1 cellular context compared by ENCODE assay signal in the genomic region with DNA sequence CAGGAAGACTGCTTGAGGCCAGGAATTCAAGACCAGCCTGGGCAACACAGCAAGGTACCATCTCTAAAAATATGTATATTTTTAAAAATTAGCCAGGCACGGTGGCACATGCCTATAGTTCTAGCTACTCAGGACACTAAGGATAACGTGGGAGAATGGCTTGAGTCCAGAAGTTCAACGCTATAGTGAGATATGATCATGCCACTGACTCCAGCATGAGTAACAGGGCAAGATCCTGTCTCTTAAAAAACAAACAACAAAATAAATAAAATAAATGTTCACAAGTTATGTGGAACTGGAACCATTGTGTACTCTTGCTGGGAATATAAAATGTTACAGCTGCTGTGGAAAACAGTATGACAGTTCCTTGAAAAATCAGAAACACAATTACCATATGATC.
TF ChIP-seq lines count a peak whose summit lies in the region.

No MANE protein-coding gene starts in this region.

TF ChIP-seq in K562, 482 proteins besides CTCF, POLR2A, EP300 and RAD21 (continued from another document):
- TF ChIP-seq THAP7 (CRISPR knock-in tag; IDR thresholded peaks at IDR 0.05) (no peak), AFF1 (IDR thresholded peaks at IDR 0.05; ENCODE audit: low read depth in 1 of 2, partially characterized antibody in 2 of 2) (no peak), POLR2H (tag; IDR thresholded peaks at IDR 0.05; ENCODE audit: low read depth) (no peak), BCOR (IDR thresholded peaks at IDR 0.05) (no peak), ZNF134 (CRISPR knock-in tag; conservative IDR thresholded peaks at IDR 0.05) (no peak), CREB3L1 (IDR thresholded peaks at IDR 0.05; ENCODE audit: borderline replicate concordance, low read depth) (no peak), NFIC (IDR thresholded peaks at IDR 0.05) (peak; percentile 62), POU5F1 (IDR thresholded peaks at IDR 0.05; ENCODE audit: borderline replicate concordance, low read depth, low read length, partially characterized antibody) (no peak), NKRF (IDR thresholded peaks at IDR 0.05; ENCODE audit: borderline replicate concordance) (no peak), RNF2 (IDR thresholded peaks at IDR 0.05) (no peak), RHOXF2B (CRISPR knock-in tag; conservative IDR thresholded peaks at IDR 0.05) (no peak), ETV6 (IDR thresholded peaks at IDR 0.05; ENCODE audit: borderline replicate concordance in 1 of 2, low read depth in 2 of 2, low read length in 1 of 2) (no peak), ETV6 (CRISPR knock-in tag; IDR thresholded peaks at IDR 0.05; ENCODE audit: borderline replicate concordance) (no peak), DPF2 (IDR thresholded peaks at IDR 0.05) (peak; percentile 45; the same call in 1 of the 2 replicates), ATF7 (IDR thresholded peaks at IDR 0.05) (no peak), CXXC5 (CRISPR knock-in tag; IDR thresholded peaks at IDR 0.05) (no peak), KLF6 (CRISPR knock-in tag; IDR thresholded peaks at IDR 0.05; ENCODE audit: borderline replicate concordance) (no peak), MCM3 (IDR thresholded peaks at IDR 0.05) (no peak), ZNF217 (CRISPR knock-in tag; IDR thresholded peaks at IDR 0.05) (no peak), HNRNPLL (IDR thresholded peaks at IDR 0.05; ENCODE audit: low read depth, low read length, poor library complexity, severe bottlenecking) (no peak), U2AF2 (optimal IDR thresholded peaks at IDR 0.05; ENCODE audit: low read depth, low read length) (no peak), NR2F6 (CRISPR knock-in tag; IDR thresholded peaks at IDR 0.05) (no peak)
- TF ChIP-seq, protein P1, sequence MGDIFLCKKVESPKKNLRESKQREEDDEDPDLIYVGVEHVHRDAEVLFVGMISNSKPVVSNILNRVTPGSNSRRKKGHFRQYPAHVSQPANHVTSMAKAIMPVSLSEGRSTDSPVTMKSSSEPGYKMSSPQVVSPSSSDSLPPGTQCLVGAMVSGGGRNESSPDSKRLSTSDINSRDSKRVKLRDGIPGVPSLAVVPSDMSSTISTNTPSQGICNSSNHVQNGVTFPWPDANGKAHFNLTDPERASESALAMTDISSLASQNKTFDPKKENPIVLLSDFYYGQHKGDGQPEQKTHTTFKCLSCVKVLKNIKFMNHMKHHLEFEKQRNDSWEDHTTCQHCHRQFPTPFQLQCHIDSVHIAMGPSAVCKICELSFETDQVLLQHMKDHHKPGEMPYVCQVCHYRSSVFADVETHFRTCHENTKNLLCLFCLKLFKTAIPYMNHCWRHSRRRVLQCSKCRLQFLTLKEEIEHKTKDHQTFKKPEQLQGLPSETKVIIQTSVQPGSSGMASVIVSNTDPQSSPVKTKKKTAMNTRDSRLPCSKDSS (IDR thresholded peaks at IDR 0.05; ENCODE audit: low read depth, partially characterized antibody), result no peak
- TF ChIP-seq, protein P2, sequence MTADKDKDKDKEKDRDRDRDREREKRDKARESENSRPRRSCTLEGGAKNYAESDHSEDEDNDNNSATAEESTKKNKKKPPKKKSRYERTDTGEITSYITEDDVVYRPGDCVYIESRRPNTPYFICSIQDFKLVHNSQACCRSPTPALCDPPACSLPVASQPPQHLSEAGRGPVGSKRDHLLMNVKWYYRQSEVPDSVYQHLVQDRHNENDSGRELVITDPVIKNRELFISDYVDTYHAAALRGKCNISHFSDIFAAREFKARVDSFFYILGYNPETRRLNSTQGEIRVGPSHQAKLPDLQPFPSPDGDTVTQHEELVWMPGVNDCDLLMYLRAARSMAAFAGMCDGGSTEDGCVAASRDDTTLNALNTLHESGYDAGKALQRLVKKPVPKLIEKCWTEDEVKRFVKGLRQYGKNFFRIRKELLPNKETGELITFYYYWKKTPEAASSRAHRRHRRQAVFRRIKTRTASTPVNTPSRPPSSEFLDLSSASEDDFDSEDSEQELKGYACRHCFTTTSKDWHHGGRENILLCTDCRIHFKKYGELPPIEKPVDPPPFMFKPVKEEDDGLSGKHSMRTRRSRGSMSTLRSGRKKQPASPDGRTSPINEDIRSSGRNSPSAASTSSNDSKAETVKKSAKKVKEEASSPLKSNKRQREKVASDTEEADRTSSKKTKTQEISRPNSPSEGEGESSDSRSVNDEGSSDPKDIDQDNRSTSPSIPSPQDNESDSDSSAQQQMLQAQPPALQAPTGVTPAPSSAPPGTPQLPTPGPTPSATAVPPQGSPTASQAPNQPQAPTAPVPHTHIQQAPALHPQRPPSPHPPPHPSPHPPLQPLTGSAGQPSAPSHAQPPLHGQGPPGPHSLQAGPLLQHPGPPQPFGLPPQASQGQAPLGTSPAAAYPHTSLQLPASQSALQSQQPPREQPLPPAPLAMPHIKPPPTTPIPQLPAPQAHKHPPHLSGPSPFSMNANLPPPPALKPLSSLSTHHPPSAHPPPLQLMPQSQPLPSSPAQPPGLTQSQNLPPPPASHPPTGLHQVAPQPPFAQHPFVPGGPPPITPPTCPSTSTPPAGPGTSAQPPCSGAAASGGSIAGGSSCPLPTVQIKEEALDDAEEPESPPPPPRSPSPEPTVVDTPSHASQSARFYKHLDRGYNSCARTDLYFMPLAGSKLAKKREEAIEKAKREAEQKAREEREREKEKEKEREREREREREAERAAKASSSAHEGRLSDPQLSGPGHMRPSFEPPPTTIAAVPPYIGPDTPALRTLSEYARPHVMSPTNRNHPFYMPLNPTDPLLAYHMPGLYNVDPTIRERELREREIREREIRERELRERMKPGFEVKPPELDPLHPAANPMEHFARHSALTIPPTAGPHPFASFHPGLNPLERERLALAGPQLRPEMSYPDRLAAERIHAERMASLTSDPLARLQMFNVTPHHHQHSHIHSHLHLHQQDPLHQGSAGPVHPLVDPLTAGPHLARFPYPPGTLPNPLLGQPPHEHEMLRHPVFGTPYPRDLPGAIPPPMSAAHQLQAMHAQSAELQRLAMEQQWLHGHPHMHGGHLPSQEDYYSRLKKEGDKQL (CRISPR knock-in tag; IDR thresholded peaks at IDR 0.05; ENCODE audit: borderline replicate concordance), result no peak
